In the genomic region with DNA sequence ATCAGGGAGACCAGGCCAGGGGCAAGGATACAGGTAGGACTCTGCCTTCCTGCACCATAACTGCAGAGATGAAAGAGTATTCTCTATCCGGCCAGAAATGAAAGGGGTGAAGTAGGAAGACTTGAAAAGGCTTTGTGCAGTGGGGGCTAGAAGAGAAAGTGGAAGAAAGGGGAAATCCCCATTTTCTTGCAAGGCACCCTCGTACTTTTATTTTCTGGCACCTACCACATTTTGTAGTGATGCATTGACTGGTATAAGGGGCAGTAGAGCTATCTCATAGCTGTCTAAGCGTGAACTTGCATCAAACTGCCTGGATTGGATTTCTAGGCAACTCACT, we compare ENCODE assay signal across 8 cellular contexts. TPM values are rescaled to one million over a fixed set of nuclear protein-coding genes. Genes with fewer than 3 reads are reported as not detected.
DNase-seq lines count a peak whose midpoint lies in the region; ATAC-seq, FAIRE-seq and TF ChIP-seq lines count a peak whose summit lies in the region.

No MANE protein-coding gene starts in this region.

- H3K4me1 ChIP-seq in small intestine (ENCODE audit: control insufficient read depth in 2 of 2, insufficient read depth in 1 of 2, low read depth in 1 of 2, low read length in 1 of 2), result peaks cover 12 to 15% of the 10 kb centered on the region in 2 donors

- ATAC-seq in GM18498 (IDR thresholded peaks at IDR 0.05; ENCODE audit: unreplicated experiment), result peak; percentile 7
- no peak for ATAC-seq in esophagus mucosa

- H3K36me3 Mint-ChIP-seq in HFFc6 (ENCODE audit: low read depth), result peaks cover 19% of the 10 kb centered on the region

- H3K27ac ChIP-seq in small intestine (ENCODE audit: low read depth in 1 of 2, low read length in 1 of 2), result peak overlapping the region; percentile 9 to 81

- TF ChIP-seq CTCF in HFFc6 (IDR thresholded peaks at IDR 0.05), result no peak
- TF ChIP-seq CTCF in fibroblast of mammary gland (conservative IDR thresholded peaks at IDR 0.05; ENCODE audit: control insufficient read depth, insufficient read depth, low read depth, low read length), result no peak

- FAIRE-seq in small intestine (lab: Jason Lieb, UNC), result no peak

- 30 to 36% (median 35%) methylated on average over 3 of the region's 3 CpGs for WGBS in small intestine, 3 donors

- H3K4me1 Mint-ChIP-seq in HFFc6 (ENCODE audit: low read depth), result peaks cover 57% of the 10 kb centered on the region

- DNase-seq in HFFc6, result no peak
- DNase-seq in T follicular helper cell (ENCODE audit: low read depth), result peak; percentile 25
- no peak for DNase-seq in fibroblast of mammary gland (ENCODE audit: low read depth)
- no peak for DNase-seq in small intestine
- DNase-seq in OCI-M2 (lab: John Stamatoyannopoulos, UW; ENCODE audit: unreplicated experiment), result no peak
- no peak for DNase-seq in COR-L47 (lab: John Stamatoyannopoulos, UW)

- no peaks in the 10 kb centered on the region for H3K27me3 ChIP-seq in small intestine (ENCODE audit: control insufficient read depth in 2 of 2, insufficient read depth in 2 of 2, low read length in 2 of 2)

- H3K4me3 ChIP-seq in fibroblast of mammary gland (ENCODE audit: control insufficient read depth, low read depth, low read length), result peak overlapping the region; percentile 55
- peak overlapping the region in 1 of 2 donors; percentile 96 for H3K4me3 ChIP-seq in small intestine (ENCODE audit: low read depth in 1 of 2, low read length in 2 of 2)

- H3K27me3 Mint-ChIP-seq in HFFc6 (ENCODE audit: insufficient read depth), result no peaks in the 10 kb centered on the region; the same call in 1 of the 2 replicates

- no peaks in the 10 kb centered on the region for H3K9me3 Mint-ChIP-seq in HFFc6

- H3K27ac Mint-ChIP-seq in HFFc6, result no peak overlapping the region

- peak overlapping the region; percentile 54 for H3K4me3 Mint-ChIP-seq in HFFc6

- peaks cover 0 to 6% of the 10 kb centered on the region in 2 donors for H3K36me3 ChIP-seq in small intestine (ENCODE audit: control insufficient read depth in 2 of 2, insufficient read depth in 2 of 2, low read length in 2 of 2)

- H3K9me3 ChIP-seq in small intestine (ENCODE audit: control insufficient read depth, low read depth), result no peaks in the 10 kb centered on the region

RNA-seq across cellular contexts. Expression of a gene that starts 0.8 kb away (rescaled TPM):
- total RNA-seq in HFFc6 (2021; fragmentation: NEBNext Ultra II Directional; extraction: Animal tissue kit (Norgen Biotek cat#: 25700)), result 10 to 100 TPM; 24.6 to 33.1 (median 28.1) TPM
- polyA plus RNA-seq in small intestine, result 10 to 100 TPM; 33.1 to 74.9 (median 54.9) TPM
- 18.9 TPM for total RNA-seq in esophagus mucosa

RNA-seq across cellular contexts. Expression of a gene that starts 35.8 kb away (rescaled TPM):
- total RNA-seq in HFFc6 (2021; fragmentation: NEBNext Ultra II Directional; extraction: Animal tissue kit (Norgen Biotek cat#: 25700)), result 10 to 100 TPM; 14.0 to 25.5 (median 24.0) TPM
- 10 to 100 TPM in 1 of 3 donors, 1 to 10 TPM in 2; 1.3 to 11.1 (median 1.6) TPM for polyA plus RNA-seq in small intestine
- 19.4 TPM for total RNA-seq in esophagus mucosa
